ENCODE assay signal across 8 cellular contexts in the genomic region with DNA sequence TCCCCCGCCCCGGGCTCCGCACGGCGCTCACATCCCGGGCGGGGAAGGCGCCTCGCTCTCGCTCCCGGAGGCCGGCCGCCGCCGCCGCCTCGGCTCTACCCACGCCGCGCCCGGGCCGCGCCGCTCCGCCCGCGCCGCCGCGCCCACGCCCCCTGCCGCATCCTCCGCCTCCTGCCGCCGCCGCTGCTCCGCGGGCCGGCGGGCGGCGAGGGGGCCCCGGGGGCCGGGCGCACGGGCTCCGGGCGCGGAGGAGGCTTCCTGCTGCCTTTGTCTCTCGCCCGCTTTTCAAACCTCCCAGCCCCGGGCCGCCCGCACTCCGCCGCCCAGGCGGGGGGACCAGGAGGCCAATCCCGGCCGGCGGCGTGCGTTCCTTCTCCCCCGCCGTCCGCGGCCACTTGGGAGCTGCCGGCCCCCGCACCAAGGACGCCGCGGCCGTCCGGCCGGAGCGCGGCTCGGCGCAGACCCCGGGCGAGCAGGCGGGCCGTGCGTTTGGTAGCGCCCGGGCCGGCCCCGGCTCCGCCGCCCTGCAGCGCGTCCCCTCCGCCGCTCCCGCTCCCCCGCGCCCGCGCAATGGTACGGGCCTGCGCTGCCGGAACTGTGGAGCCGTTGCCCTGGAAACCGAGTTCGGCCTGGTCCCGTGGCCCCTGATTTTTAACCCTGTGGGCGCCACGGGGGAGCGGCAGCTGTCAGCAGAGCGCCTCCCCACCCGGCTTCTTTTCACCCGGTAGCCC. TPM values are rescaled to one million over a fixed set of nuclear protein-coding genes. Genes with fewer than 3 reads are reported as not detected.
DNase-seq lines count a peak whose midpoint lies in the region; ATAC-seq and TF ChIP-seq lines count a peak whose summit lies in the region.

A gene with protein sequence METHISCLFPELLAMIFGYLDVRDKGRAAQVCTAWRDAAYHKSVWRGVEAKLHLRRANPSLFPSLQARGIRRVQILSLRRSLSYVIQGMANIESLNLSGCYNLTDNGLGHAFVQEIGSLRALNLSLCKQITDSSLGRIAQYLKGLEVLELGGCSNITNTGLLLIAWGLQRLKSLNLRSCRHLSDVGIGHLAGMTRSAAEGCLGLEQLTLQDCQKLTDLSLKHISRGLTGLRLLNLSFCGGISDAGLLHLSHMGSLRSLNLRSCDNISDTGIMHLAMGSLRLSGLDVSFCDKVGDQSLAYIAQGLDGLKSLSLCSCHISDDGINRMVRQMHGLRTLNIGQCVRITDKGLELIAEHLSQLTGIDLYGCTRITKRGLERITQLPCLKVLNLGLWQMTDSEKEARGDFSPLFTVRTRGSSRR (minus strand): TSS at position 287 of the 731 bp plus-strand sequence. CDS start 515 bp downstream, outside the sequence.

- TF ChIP-seq CTCF in GM13977 (IDR thresholded peaks at IDR 0.05; ENCODE audit: extremely low read depth, insufficient read depth, missing control alignments) (no peak), vagina (IDR thresholded peaks at IDR 0.05) (no peak)

- TF ChIP-seq POLR2A in vagina (IDR thresholded peaks at IDR 0.05): peak in 1 of 2 donors; percentile 31

- H3K27ac ChIP-seq in angular gyrus (ENCODE audit: low read depth, low read length) (peak within 1 kb of the TSS; percentile 99), right cardiac atrium (ENCODE audit: low read length) (peak within 1 kb of the TSS; percentile 74), rectal smooth muscle tissue (ENCODE audit: low read depth, low read length) (peak within 1 kb of the TSS; percentile 84), vagina (peak within 1 kb of the TSS; percentile 98)

- H3K4me1 ChIP-seq in right cardiac atrium (ENCODE audit: control insufficient read depth, insufficient read depth, low read length): peaks cover 2% of the 10 kb centered on the region
- peaks cover 24% of the 10 kb centered on the region for H3K4me1 ChIP-seq in rectal smooth muscle tissue (ENCODE audit: control insufficient read depth, insufficient read depth, low read length)
- peaks cover 49% of the 10 kb centered on the region for H3K4me1 ChIP-seq in vagina

- H3K36me3 ChIP-seq in rectal smooth muscle tissue (ENCODE audit: control insufficient read depth, insufficient read depth, low read length) (no peaks in the 10 kb centered on the region), vagina (no peaks in the 10 kb centered on the region)

- under 1% methylated on average over 111 of the region's 111 CpGs for WGBS in right cardiac atrium

- ATAC-seq in HG02798 (IDR thresholded peaks at IDR 0.05; ENCODE audit: poor library complexity, unreplicated experiment) (peak; percentile 66), right cardiac atrium (peak; percentile 82 to 85)

- in situ Hi-C loops in GM13977 (cut with MboI; ENCODE audit: low pct_unique_long_range_greater_than_20kb, low sequenced_read_pairs, unreplicated experiment): no loop called here

- peak; percentile 86 for DNase-seq in GM13977 (ENCODE audit: low spot score)
- DNase-seq in NCI-H146 treated with DMSO at 0.1 percent for 48 hours (lab: John Stamatoyannopoulos, UW; ENCODE audit: unreplicated experiment): peak; percentile 77
- peak; percentile 92 to 96 (median 96) for DNase-seq in right cardiac atrium
- DNase-seq in vagina (ENCODE audit: extremely low spot score in 2 of 2): no peak

- intact Hi-C loops in T-helper 2 cell treated with Interferon-gamma antibody and Interleukin-4, amounts not matched to agents 100 ng/mL and 5 ng/mL, for 36 hours (cut with micrococcal nuclease): loop anchor here (5.0 to 10.0 kb wide), 6 partner anchors 62 to 1032 kb away; a partner anchor contains a TSS
- intact Hi-C loops in right cardiac atrium (cut with DNase I) (no loop called here), vagina (cut with DNase I) (no loop called here)

- H3K27me3 ChIP-seq in right cardiac atrium (ENCODE audit: control insufficient read depth, insufficient read depth) (no peaks in the 10 kb centered on the region), rectal smooth muscle tissue (ENCODE audit: control insufficient read depth, insufficient read depth, low read length) (no peaks in the 10 kb centered on the region), vagina (no peaks in the 10 kb centered on the region)

- H3K9me3 ChIP-seq in right cardiac atrium (ENCODE audit: control insufficient read depth, low read length) (no peaks in the 10 kb centered on the region), vagina (no peaks in the 10 kb centered on the region)

- H3K9ac ChIP-seq in rectal smooth muscle tissue (ENCODE audit: low read length): peak within 1 kb of the TSS; percentile 58

- H3K4me3 ChIP-seq in right cardiac atrium (ENCODE audit: low read length): peak within 1 kb of the TSS; percentile 85
- H3K4me3 ChIP-seq in rectal smooth muscle tissue (ENCODE audit: low read length): peak within 1 kb of the TSS; percentile 93
- H3K4me3 ChIP-seq in vagina: peak within 1 kb of the TSS; percentile 81 to 95

RNA-seq across cellular contexts. Expression of the gene that starts here (rescaled TPM):
- 22.2 and 22.8 TPM in 2 replicates for total RNA-seq in T-helper 2 cell treated with Interferon-gamma antibody and Interleukin-4, amounts not matched to agents 100 ng/mL and 5 ng/mL, for 36 hours
- 1 to 10 TPM; 6.5 to 8.3 (median 8.0) TPM for total RNA-seq in right cardiac atrium
- 4.7 TPM for polyA plus RNA-seq in right cardiac atrium
- total RNA-seq in vagina: 15.2 TPM

Comparison
In these comparisons a context has a peak if more than half of its experiments do, and no peak if none do; other contexts are left out.
1. DNase-seq: peak in GM13977 (single experiment), NCI-H146 treated with DMSO at 0.1 percent for 48 hours (single experiment) and right cardiac atrium (3 of 3); none in vagina (0 of 2).
2. Peak in every context shown above with its lines, with median percentiles within 50 percentile points of each other: H3K27ac ChIP-seq and H3K4me3 ChIP-seq.